ENCODE assay signal across 23 cellular contexts in genomic region chr1:38929054-38929453, GRCh38. TPM values are rescaled to one million over a fixed set of nuclear protein-coding genes. Genes with fewer than 3 reads are reported as not detected.
DNase-seq lines count a peak whose midpoint lies in the region; ATAC-seq and TF ChIP-seq lines count a peak whose summit lies in the region.
"Had no signal": no experiment of that assay in that cellular context is flagged by ENCODE, and none has a peak within 500 bp of the region (broad histone marks: within the 10 kb centered on the region; RNA-seq: fewer than 3 reads in every experiment).

No MANE protein-coding gene starts in this region.

- DNase-seq in activated naive CD4-positive, alpha-beta T cell treated with anti-CD3 and anti-CD28 coated beads, Interleukin-2, amount 10 ng/mL, durations not matched to agents 7 days and 5 days = no peak
- no peak for DNase-seq in activated naive CD4-positive, alpha-beta T cell treated with anti-CD3 and anti-CD28 coated beads, Interleukin-2, amount 50 U/mL, for 16 hours
- no peak for DNase-seq in WTC11 (ENCODE audit: low spot score)
- DNase-seq in dorsolateral prefrontal cortex = no peak
- DNase-seq in omental fat pad (ENCODE audit: low spot score) = no peak
- no peak for DNase-seq in NCI-H446 treated with DMSO at 0.1 percent for 48 hours (lab: John Stamatoyannopoulos, UW)
- no peak for DNase-seq in NCI-H146 treated with DMSO at 0.1 percent for 48 hours (lab: John Stamatoyannopoulos, UW; ENCODE audit: unreplicated experiment)
- no peak for DNase-seq in NOMO-1 (lab: John Stamatoyannopoulos, UW; ENCODE audit: unreplicated experiment in 2 of 2)
- DNase-seq: 8988T; Caco-2; CD4-positive, alpha-beta T cell; GDM1; Kasumi-1; NCI-H1694; NCI-H2081 treated with DMSO at 0.1 percent for 48 hours; NCI-H510A treated with DMSO at 0.1 percent for 48 hours; NCI-H774; RPMI8226 had no signal

- H3K27me3 ChIP-seq in dorsolateral prefrontal cortex = no peaks in the 10 kb centered on the region
- H3K27me3 ChIP-seq: MG63 had no signal

- ATAC-seq in WTC11 (no peak), omental fat pad (ENCODE audit: low FRiP score) (peak; percentile 15)

- intact Hi-C loops in dorsolateral prefrontal cortex (cut with DNase I) = loop anchor here in 1 of 2 donors (5.0 to 10.0 kb wide), 2 partner anchors 63 to 256 kb away; partner anchors contain the start of gene AKIRIN1

- H3K4me3 Mint-ChIP-seq in activated naive CD4-positive, alpha-beta T cell treated with anti-CD3 and anti-CD28 coated beads, Interleukin-2, amount 10 ng/mL, durations not matched to agents 7 days and 5 days = no peak overlapping the region
- no peak overlapping the region for H3K4me3 Mint-ChIP-seq in WTC11
- H3K4me3 Mint-ChIP-seq: CD4-positive, alpha-beta T cell; IgD-negative memory B cell had no signal

- H3K4me1 Mint-ChIP-seq in activated naive CD4-positive, alpha-beta T cell treated with anti-CD3 and anti-CD28 coated beads, Interleukin-2, amount 10 ng/mL, durations not matched to agents 7 days and 5 days = peaks cover 2% of the 10 kb centered on the region
- peaks cover 5% of the 10 kb centered on the region for H3K4me1 Mint-ChIP-seq in WTC11
- H3K4me1 Mint-ChIP-seq: IgD-negative memory B cell had no signal

- H3K27ac ChIP-seq in dorsolateral prefrontal cortex = peak overlapping the region; percentile 85 to 99 (median 96)
- H3K27ac ChIP-seq: SJCRH30 had no signal

- H3K36me3 Mint-ChIP-seq in activated naive CD4-positive, alpha-beta T cell treated with anti-CD3 and anti-CD28 coated beads, Interleukin-2, amount 10 ng/mL, durations not matched to agents 7 days and 5 days = no peaks in the 10 kb centered on the region
- H3K36me3 Mint-ChIP-seq in WTC11 = no peaks in the 10 kb centered on the region
- H3K36me3 Mint-ChIP-seq: IgD-negative memory B cell had no signal

- no peaks in the 10 kb centered on the region for H3K9me3 Mint-ChIP-seq in activated naive CD4-positive, alpha-beta T cell treated with anti-CD3 and anti-CD28 coated beads, Interleukin-2, amount 10 ng/mL, durations not matched to agents 7 days and 5 days
- H3K9me3 Mint-ChIP-seq in WTC11 = no peaks in the 10 kb centered on the region
- H3K9me3 Mint-ChIP-seq: CD4-positive, alpha-beta T cell had no signal

- peaks cover 1% of the 10 kb centered on the region for H3K27me3 Mint-ChIP-seq in activated naive CD4-positive, alpha-beta T cell treated with anti-CD3 and anti-CD28 coated beads, Interleukin-2, amount 10 ng/mL, durations not matched to agents 7 days and 5 days
- no peaks in the 10 kb centered on the region for H3K27me3 Mint-ChIP-seq in WTC11 (ENCODE audit: low read depth)
- H3K27me3 Mint-ChIP-seq: CD4-positive, alpha-beta T cell had no signal

- H3K27ac Mint-ChIP-seq in activated naive CD4-positive, alpha-beta T cell treated with anti-CD3 and anti-CD28 coated beads, Interleukin-2, amount 10 ng/mL, durations not matched to agents 7 days and 5 days = peak overlapping the region; percentile 52
- H3K27ac Mint-ChIP-seq in WTC11 = peak overlapping the region; percentile 93
- H3K27ac Mint-ChIP-seq: CD4-positive, alpha-beta T cell; IgD-negative memory B cell had no signal

- TF ChIP-seq CTCF in WTC11 (IDR thresholded peaks at IDR 0.05) (no peak), dorsolateral prefrontal cortex (IDR thresholded peaks at IDR 0.05 in 54 of 56, conservative IDR thresholded peaks at IDR 0.05 in 2 of 56; ENCODE audit: low read depth in 1 of 56, partially characterized antibody in 56 of 56) (no peak), omental fat pad (IDR thresholded peaks at IDR 0.05) (no peak)

- peak overlapping the region in 54 of 59 donors; percentile 1 to 67 (median 44) for H3K4me3 ChIP-seq in dorsolateral prefrontal cortex
- H3K4me3 ChIP-seq: HAP-1, MG63, SJCRH30 had no signal

- POLR2A ChIA-PET in WTC11 (lab: Charles Lee) = no interaction called here

- CTCF ChIA-PET in activated naive CD4-positive, alpha-beta T cell treated with anti-CD3 and anti-CD28 coated beads, Interleukin-2, amount 10 ng/mL, durations not matched to agents 7 days and 5 days (lab: Charles Lee) = no interaction called here
- CTCF ChIA-PET in WTC11 (lab: Charles Lee) = interaction anchor here (1.2 to 1.4 kb wide), 2 partner anchors 35 to 163 kb away, joined by 3 read pairs; no protein-coding TSS in a partner anchor

TF ChIP-seq in WTC11, 78 proteins besides CTCF, POLR2A, EP300 and RAD21:
- no peak for TF ChIP-seq ZBTB21 (CRISPR knock-in tag; IDR thresholded peaks at IDR 0.05; ENCODE audit: borderline replicate concordance)
- TF ChIP-seq CDX4 (CRISPR knock-in tag; IDR thresholded peaks at IDR 0.05; ENCODE audit: borderline replicate concordance) = no peak
- no peak for TF ChIP-seq ZNF317 (CRISPR knock-in tag; IDR thresholded peaks at IDR 0.05; ENCODE audit: borderline replicate concordance, low read depth)
- TF ChIP-seq, protein P1, sequence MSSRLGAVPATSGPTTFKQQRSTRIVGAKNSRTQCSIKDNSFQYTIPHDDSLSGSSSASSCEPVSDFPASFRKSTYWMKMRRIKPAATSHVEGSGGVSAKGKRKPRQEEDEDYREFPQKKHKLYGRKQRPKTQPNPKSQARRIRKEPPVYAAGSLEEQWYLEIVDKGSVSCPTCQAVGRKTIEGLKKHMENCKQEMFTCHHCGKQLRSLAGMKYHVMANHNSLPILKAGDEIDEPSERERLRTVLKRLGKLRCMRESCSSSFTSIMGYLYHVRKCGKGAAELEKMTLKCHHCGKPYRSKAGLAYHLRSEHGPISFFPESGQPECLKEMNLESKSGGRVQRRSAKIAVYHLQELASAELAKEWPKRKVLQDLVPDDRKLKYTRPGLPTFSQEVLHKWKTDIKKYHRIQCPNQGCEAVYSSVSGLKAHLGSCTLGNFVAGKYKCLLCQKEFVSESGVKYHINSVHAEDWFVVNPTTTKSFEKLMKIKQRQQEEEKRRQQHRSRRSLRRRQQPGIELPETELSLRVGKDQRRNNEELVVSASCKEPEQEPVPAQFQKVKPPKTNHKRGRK (CRISPR knock-in tag; IDR thresholded peaks at IDR 0.05; ENCODE audit: borderline replicate concordance) = no peak
- no peak for TF ChIP-seq NFE2L1 (CRISPR knock-in tag; IDR thresholded peaks at IDR 0.05)
- no peak for TF ChIP-seq GRHL2 (CRISPR knock-in tag; IDR thresholded peaks at IDR 0.05; ENCODE audit: insufficient replicate concordance, severe bottlenecking)
- no peak for TF ChIP-seq ETV6 (CRISPR knock-in tag; IDR thresholded peaks at IDR 0.05)
- no peak for TF ChIP-seq GTF2I (CRISPR knock-in tag; conservative IDR thresholded peaks at IDR 0.05)
- TF ChIP-seq TP53 (CRISPR knock-in tag; IDR thresholded peaks at IDR 0.05) = no peak
- no peak for TF ChIP-seq ZNF138 (CRISPR knock-in tag; conservative IDR thresholded peaks at IDR 0.05)
- no peak for TF ChIP-seq FOXP1 (CRISPR knock-in tag; IDR thresholded peaks at IDR 0.05; ENCODE audit: borderline replicate concordance)

RNA-seq across cellular contexts. Expression of gene RHBDL2, which starts 12.6 kb away (rescaled TPM):
- total RNA-seq in WTC11 (2021) = 0.26 to 0.30 TPM (median 0.27 TPM) in 3 replicates
- total RNA-seq in dorsolateral prefrontal cortex = 10 to 100 TPM in 31 of 120 experiments, 1 to 10 TPM in 89; 1.0 to 34.7 (median 6.8) TPM
- 1 to 10 TPM in 1 of 4 donors, under 1 TPM in 3; 0.38 to 1.6 (median 0.61) TPM for total RNA-seq in omental fat pad
- total RNA-seq: Caco-2; CD4-positive, alpha-beta T cell had no signal

RNA-seq across cellular contexts. Expression of gene GJA9, which starts 47.7 kb away (rescaled TPM):
- total RNA-seq in WTC11 (2021) (not detected in 3 replicates), dorsolateral prefrontal cortex (under 1 TPM in 45 of 120 experiments, not detected in 75; 0.22 to 0.96 (median 0.38) TPM), omental fat pad (not detected)
- total RNA-seq: Caco-2; CD4-positive, alpha-beta T cell; Daoy; SJCRH30 had no signal

RNA-seq across cellular contexts. Expression of gene MYCBP, which starts 55.9 kb away (rescaled TPM):
- total RNA-seq in WTC11 (2021) (31.4 to 43.6 TPM (median 34.9 TPM) in 3 replicates), dorsolateral prefrontal cortex (10 to 100 TPM in 1 of 120 experiments, 1 to 10 TPM in 115, under 1 TPM in 4; 0.83 to 11.2 (median 2.3) TPM), omental fat pad (10 to 100 TPM in 2 of 4 donors, 1 to 10 TPM in 2; 5.8 to 17.0 (median 9.3) TPM)
